ENCODE assay signal across 13 cellular contexts in genomic region chr1:202058001-202058908, GRCh38. TPM values are rescaled to one million over a fixed set of nuclear protein-coding genes. Genes with fewer than 3 reads are reported as not detected.
DNase-seq lines count a peak whose midpoint lies in the region; ATAC-seq and TF ChIP-seq lines count a peak whose summit lies in the region.
"Had no signal": no experiment of that assay in that cellular context is flagged by ENCODE, and none has a peak within 500 bp of the region (broad histone marks: within the 10 kb centered on the region; RNA-seq: fewer than 3 reads in every experiment).

No MANE protein-coding gene starts in this region.

- no peak for ATAC-seq in GM19452 (IDR thresholded peaks at IDR 0.05; ENCODE audit: unreplicated experiment)
- no peak for ATAC-seq in GM19397 (IDR thresholded peaks at IDR 0.05; ENCODE audit: unreplicated experiment)
- ATAC-seq in HG02884 (IDR thresholded peaks at IDR 0.05; ENCODE audit: unreplicated experiment) = no peak

- DNase-seq in EH (ENCODE audit: low read depth) (peak; percentile 67), NCI-H526 treated with DMSO at 0.1 percent for 48 hours (lab: John Stamatoyannopoulos, UW) (peak; percentile 37), dermis blood vessel endothelial cell (peak; percentile 21), osteocyte (ENCODE audit: extremely low spot score, unreplicated experiment) (no peak), caudate nucleus (lab: John Stamatoyannopoulos, UW) (no peak)
- DNase-seq: CD4-positive, alpha-beta memory T cell; NCI-H1048; NK-92 treated with Interleukin-12 subunit alpha and Interleukin-12 subunit beta, amount 100 ng/mL, for 24 hours; stimulated activated CD4-positive, alpha-beta T cell treated with anti-CD3 and anti-CD28 coated beads, Interleukin-4, amount 100 ng/mL, for 4 hours had no signal

- H3K27me3 Mint-ChIP-seq in osteocyte (ENCODE audit: unreplicated experiment) = no peaks in the 10 kb centered on the region

- no peak overlapping the region for H3K27ac ChIP-seq in caudate nucleus (ENCODE audit: low read depth, low read length)

- peaks cover 28% of the 10 kb centered on the region for H3K4me1 Mint-ChIP-seq in osteocyte (ENCODE audit: unreplicated experiment)
- H3K4me1 Mint-ChIP-seq: CD4-positive, alpha-beta memory T cell had no signal

- H3K36me3 Mint-ChIP-seq in osteocyte (ENCODE audit: unreplicated experiment) = no peaks in the 10 kb centered on the region
- H3K36me3 Mint-ChIP-seq: CD4-positive, alpha-beta memory T cell had no signal

- TF ChIP-seq CTCF in osteocyte (IDR thresholded peaks at IDR 0.05) = no peak

- H3K9me3 Mint-ChIP-seq in osteocyte (ENCODE audit: unreplicated experiment) = no peaks in the 10 kb centered on the region
- H3K9me3 Mint-ChIP-seq: neural crest cell had no signal

- peak overlapping the region; percentile 15 for H3K27ac Mint-ChIP-seq in osteocyte (ENCODE audit: unreplicated experiment)

- no peak overlapping the region for H3K4me3 Mint-ChIP-seq in osteocyte (ENCODE audit: unreplicated experiment)
- H3K4me3 Mint-ChIP-seq: CD4-positive, alpha-beta memory T cell; neural crest cell had no signal

RNA-seq across cellular contexts. Expression of gene ELF3, which starts 47.9 kb away (rescaled TPM):
- 0.14 and 0.68 TPM in 2 replicates for total RNA-seq in dermis blood vessel endothelial cell
- total RNA-seq in osteocyte = 0.26 and 0.56 TPM in 2 replicates

Comparison
In these comparisons a context has a peak if more than half of its experiments do, and no peak if none do; other contexts are left out.
1. DNase-seq: peak in EH (single experiment), NCI-H526 treated with DMSO at 0.1 percent for 48 hours (single experiment) and dermis blood vessel endothelial cell (single experiment); none in osteocyte (single experiment) and caudate nucleus (0 of 61).